ENCODE assay signal across 1 cellular context in genomic region chr18:34890486-34891085, GRCh38.
TF ChIP-seq lines count a peak whose summit lies in the region.

No MANE protein-coding gene starts in this region.

TF ChIP-seq in K562, 482 proteins besides CTCF, POLR2A, EP300 and RAD21 (continued from another document):
- no peak for TF ChIP-seq PATZ1 (CRISPR knock-in tag; IDR thresholded peaks at IDR 0.05; ENCODE audit: borderline replicate concordance)
- TF ChIP-seq CEBPB (tag; IDR thresholded peaks at IDR 0.05) = peak; percentile 52; the same call in 1 of the 2 replicates
- no peak for TF ChIP-seq TSHZ1 (CRISPR knock-in tag; IDR thresholded peaks at IDR 0.05)
- TF ChIP-seq NR2C2 (CRISPR knock-in tag; IDR thresholded peaks at IDR 0.05) = no peak
- TF ChIP-seq NR2C2 (tag; IDR thresholded peaks at IDR 0.05) = no peak
- no peak for TF ChIP-seq NUFIP1 (IDR thresholded peaks at IDR 0.05; ENCODE audit: partially characterized antibody)
- no peak for TF ChIP-seq EP400 (IDR thresholded peaks at IDR 0.05)
